27 cellular contexts compared by ENCODE assay signal in genomic region chr10:68121862-68122261, GRCh38. TPM values are rescaled to one million over a fixed set of nuclear protein-coding genes. Genes with fewer than 3 reads are reported as not detected.
DNase-seq lines count a peak whose midpoint lies in the region; ATAC-seq, FAIRE-seq and TF ChIP-seq lines count a peak whose summit lies in the region.
"Had no signal": no experiment of that assay in that cellular context is flagged by ENCODE, and none has a peak within 500 bp of the region (broad histone marks: within the 10 kb centered on the region; RNA-seq: fewer than 3 reads in every experiment).

No MANE protein-coding gene starts in this region.

- H3K36me3 ChIP-seq in MG63 (peaks cover 66% of the 10 kb centered on the region), H1 (ENCODE audit: control insufficient read depth in 2 of 4, insufficient read depth in 4 of 4, low read length in 3 of 4) (no peaks in the 10 kb centered on the region), mucosa of descending colon (ENCODE audit: low read depth) (no peaks in the 10 kb centered on the region), smooth muscle cell (ENCODE audit: low read depth) (no peaks in the 10 kb centered on the region)
- H3K36me3 ChIP-seq: colonic mucosa, SJSA1, spleen, tibial nerve had no signal

- H3K4me1 ChIP-seq in H1 (replicated peaks in 1 of 4; ENCODE audit: control insufficient read depth in 3 of 4, insufficient read depth in 4 of 4, low read length in 3 of 4) (no peaks in the 10 kb centered on the region; a peak in 1 of 7 replicates), mucosa of descending colon (ENCODE audit: low read depth) (no peaks in the 10 kb centered on the region), smooth muscle cell (ENCODE audit: low read depth) (no peaks in the 10 kb centered on the region)
- H3K4me1 ChIP-seq: colonic mucosa, SJSA1, spleen had no signal

- H3K18ac ChIP-seq in H1 (ENCODE audit: extremely low read depth, low read length): no peak overlapping the region

- H2AFZ ChIP-seq in H1 (ENCODE audit: low read length) (peak overlapping the region; percentile 17; the same call in 1 of the 2 replicates), smooth muscle cell (ENCODE audit: low read depth) (no peak overlapping the region)

- H3K4me2 ChIP-seq in H1 (ENCODE audit: insufficient read depth in 1 of 2, low read depth in 2 of 2, low read length in 2 of 2): no peak overlapping the region
- H3K4me2 ChIP-seq in smooth muscle cell: peak overlapping the region; percentile 43
- H3K4me2 ChIP-seq: KMS-11 had no signal

- TF ChIP-seq RAD21 in H1 (IDR thresholded peaks at IDR 0.05 in 1 of 2, conservative IDR thresholded peaks at IDR 0.05 in 1 of 2; ENCODE audit: low read depth in 2 of 2, low read length in 2 of 2): no peak

- no peak overlapping the region for H3K27ac Mint-ChIP-seq in stimulated activated naive B cell treated with anti-CD40 and anti-IgM and Interleukin-4, amounts not matched to agents 10 μg/mL and 1 μg/mL and 100 μg/mL, for 72 hours
- H3K27ac Mint-ChIP-seq: natural killer cell treated with Interleukin-12 subunit alpha and Interleukin-12 subunit beta and Interleukin-15 and Interleukin-18, amount 100 ng/mL, for 72 hours; T-helper 1 cell treated with Interleukin-12 subunit alpha and Interleukin-12 subunit beta and Interleukin-4 antibody, amounts not matched to agents 30 μg/mL and 1 μg/mL, for 36 hours had no signal

- H3K27me3 Mint-ChIP-seq in stimulated activated naive B cell treated with anti-CD40 and anti-IgM and Interleukin-4, amounts not matched to agents 10 μg/mL and 1 μg/mL and 100 μg/mL, for 72 hours: peaks cover 0 to 5% of the 10 kb centered on the region in 2 donors

- H3K79me1 ChIP-seq in H1 (ENCODE audit: low read depth, low read length): no peaks in the 10 kb centered on the region

- no peak overlapping the region for H4K5ac ChIP-seq in H1 (ENCODE audit: insufficient read length, low read depth, low read length)

- no peak overlapping the region for H2BK12ac ChIP-seq in H1 (ENCODE audit: low read depth, low read length)

- no peak for FAIRE-seq in H1 (lab: Jason Lieb, UNC)
- FAIRE-seq: GM12878 had no signal

- TF ChIP-seq CTCF in H1 (IDR thresholded peaks at IDR 0.05; ENCODE audit: control extremely low read depth in 1 of 3, insufficient read depth in 1 of 3, low read depth in 1 of 3, low read length in 3 of 3): no peak
- TF ChIP-seq CTCF in mucosa of descending colon (IDR thresholded peaks at IDR 0.05): no peak
- no peak for TF ChIP-seq CTCF in smooth muscle cell (IDR thresholded peaks at IDR 0.05; ENCODE audit: borderline replicate concordance, insufficient read depth, poor library complexity, severe bottlenecking)

- no peak overlapping the region for H3K23ac ChIP-seq in H1 (ENCODE audit: insufficient read length)

- no peak overlapping the region for H3K56ac ChIP-seq in H1 (replicated peaks; ENCODE audit: insufficient read length, low read depth, low read length)

- H3K4me3 ChIP-seq in MG63: no peak overlapping the region
- H3K4me3 ChIP-seq in H1 (ENCODE audit: extremely low read depth in 1 of 4, insufficient read depth in 2 of 4, low read depth in 3 of 4, low read length in 4 of 4): no peak overlapping the region
- H3K4me3 ChIP-seq in mucosa of descending colon: no peak overlapping the region
- no peak overlapping the region for H3K4me3 ChIP-seq in smooth muscle cell
- H3K4me3 ChIP-seq: body of pancreas, colonic mucosa, GM12878, SJSA1, spleen had no signal

- H3K27me3 ChIP-seq in MG63 (no peaks in the 10 kb centered on the region), H1 (replicated peaks in 1 of 4; ENCODE audit: control insufficient read depth in 3 of 4, extremely low read depth in 1 of 4, insufficient read depth in 3 of 4, low read length in 3 of 4) (no peaks in the 10 kb centered on the region), smooth muscle cell (ENCODE audit: low read depth) (no peaks in the 10 kb centered on the region)
- H3K27me3 ChIP-seq: body of pancreas, colonic mucosa, SJSA1, spleen, tibial nerve had no signal

- no peaks in the 10 kb centered on the region for H3K23me2 ChIP-seq in H1 (ENCODE audit: low read depth, low read length)

- H2BK5ac ChIP-seq in H1 (ENCODE audit: low read depth, low read length): no peak overlapping the region

- H3K4ac ChIP-seq in H1 (replicated peaks; ENCODE audit: insufficient read length, low read depth, low read length): no peak overlapping the region

- H3K79me2 ChIP-seq in H1 (ENCODE audit: control insufficient read depth in 1 of 2, insufficient read depth in 2 of 2, low read length in 2 of 2) (no peaks in the 10 kb centered on the region), smooth muscle cell (ENCODE audit: low read depth) (no peaks in the 10 kb centered on the region)

- no peaks in the 10 kb centered on the region for H3K9me3 Mint-ChIP-seq in stimulated activated naive B cell treated with anti-CD40 and anti-IgM and Interleukin-4, amounts not matched to agents 10 μg/mL and 1 μg/mL and 100 μg/mL, for 72 hours
- H3K9me3 Mint-ChIP-seq: natural killer cell treated with Interleukin-12 subunit alpha and Interleukin-12 subunit beta and Interleukin-15 and Interleukin-18, amount 100 ng/mL, for 72 hours; T-helper 1 cell treated with Interleukin-12 subunit alpha and Interleukin-12 subunit beta and Interleukin-4 antibody, amounts not matched to agents 30 μg/mL and 1 μg/mL, for 36 hours had no signal

- no peaks in the 10 kb centered on the region for H3K9me3 ChIP-seq in MG63
- H3K9me3 ChIP-seq in H1 (ENCODE audit: insufficient read depth in 2 of 2, low read depth in 1 of 2, low read length in 1 of 2): no peaks in the 10 kb centered on the region
- no peaks in the 10 kb centered on the region for H3K9me3 ChIP-seq in mucosa of descending colon
- H3K9me3 ChIP-seq in smooth muscle cell (replicated peaks; ENCODE audit: low read depth): no peaks in the 10 kb centered on the region
- H3K9me3 ChIP-seq: body of pancreas, colonic mucosa, SJSA1, spleen, tibial nerve had no signal

- 82% methylated on average over 9 of the region's 9 CpGs; no CpG with 5 or more reads in 1 of the 2 experiments for WGBS in H1 (ENCODE audit: extremely low coverage in 1 of 2, insufficient coverage in 1 of 2, insufficient read length in 1 of 2, insufficient replicate concordance in 2 of 2, low coverage in 1 of 2, low lambda C conversion rate in 2 of 2, missing lambda C conversion rate in 1 of 2), 2 experiments
- 51% methylated on average over 9 of the region's 9 CpGs for WGBS in smooth muscle cell (ENCODE audit: low lambda C conversion rate)

- POLR2A ChIA-PET in H1 (lab: Charles Lee; ENCODE audit: partially characterized antibody): no interaction called here

- H2BK120ac ChIP-seq in H1 (replicated peaks; ENCODE audit: low read depth, low read length): no peak overlapping the region

- peak overlapping the region; percentile 39; the same call in 1 of the 2 replicates for H4K8ac ChIP-seq in H1 (ENCODE audit: extremely low read depth, insufficient read depth, low read length)

- CTCF ChIA-PET in H1 (lab: Charles Lee; ENCODE audit: partially characterized antibody): interaction anchor here (0.8 to 1.8 kb wide), 4 partner anchors 8 to 91 kb away, joined by 3 to 12 read pairs (median 4); no protein-coding TSS in a partner anchor

- H3K14ac ChIP-seq in H1 (ENCODE audit: insufficient read length): no peak overlapping the region

- TF ChIP-seq POLR2A in H1 (IDR thresholded peaks at IDR 0.05; ENCODE audit: control extremely low read depth in 1 of 2, low read depth in 2 of 2, low read length in 2 of 2): no peak

- intact Hi-C loops in mucosa of descending colon (cut with DNase I, micrococcal nuclease): no loop called here

- peak; percentile 28 for ATAC-seq in mucosa of descending colon
- no peak for ATAC-seq in stimulated activated naive B cell treated with anti-CD40 and anti-IgM and Interleukin-4, amounts not matched to agents 10 μg/mL and 1 μg/mL and 100 μg/mL, for 72 hours (replicated peaks)
- ATAC-seq: body of pancreas; GM12878; natural killer cell treated with Interleukin-12 subunit alpha and Interleukin-12 subunit beta and Interleukin-15 and Interleukin-18, amount 100 ng/mL, for 72 hours; stimulated activated naive CD8-positive, alpha-beta T cell treated with anti-CD3 and anti-CD28 coated beads, Interleukin-15, Interleukin-2, amounts not matched to agents 100 U/mL and 50 U/mL, for 24 hours had no signal

- H2AK5ac ChIP-seq in H1 (ENCODE audit: low read depth, low read length): no peak overlapping the region

- H3K36me3 Mint-ChIP-seq in stimulated activated naive B cell treated with anti-CD40 and anti-IgM and Interleukin-4, amounts not matched to agents 10 μg/mL and 1 μg/mL and 100 μg/mL, for 72 hours: no peaks in the 10 kb centered on the region
- H3K36me3 Mint-ChIP-seq: natural killer cell treated with Interleukin-12 subunit alpha and Interleukin-12 subunit beta and Interleukin-15 and Interleukin-18, amount 100 ng/mL, for 72 hours had no signal

- H4K20me1 ChIP-seq in H1 (replicated peaks in 1 of 2; ENCODE audit: control insufficient read depth in 1 of 2, insufficient read depth in 2 of 2, low read length in 2 of 2) (no peaks in the 10 kb centered on the region), smooth muscle cell (ENCODE audit: low read depth) (no peaks in the 10 kb centered on the region)

- H2BK15ac ChIP-seq in H1 (ENCODE audit: low read length): no peak overlapping the region; the same call in 1 of the 2 replicates

- H3K4me3 Mint-ChIP-seq in stimulated activated naive B cell treated with anti-CD40 and anti-IgM and Interleukin-4, amounts not matched to agents 10 μg/mL and 1 μg/mL and 100 μg/mL, for 72 hours: no peak overlapping the region
- H3K4me3 Mint-ChIP-seq: natural killer cell treated with Interleukin-12 subunit alpha and Interleukin-12 subunit beta and Interleukin-15 and Interleukin-18, amount 100 ng/mL, for 72 hours; T-helper 1 cell treated with Interleukin-12 subunit alpha and Interleukin-12 subunit beta and Interleukin-4 antibody, amounts not matched to agents 30 μg/mL and 1 μg/mL, for 36 hours had no signal

- no peak overlapping the region for H4K91ac ChIP-seq in H1 (replicated peaks; ENCODE audit: insufficient read length, low read length)

- H3K9ac ChIP-seq in H1 (replicated peaks in 1 of 4; ENCODE audit: extremely low read depth in 1 of 4, low read depth in 3 of 4, low read length in 3 of 4) (no peak overlapping the region), smooth muscle cell (ENCODE audit: low read depth) (no peak overlapping the region)
- H3K9ac ChIP-seq: KMS-11 had no signal

- H2BK20ac ChIP-seq in H1 (ENCODE audit: low read length): no peak overlapping the region

- H3K27ac ChIP-seq in H1 (ENCODE audit: low read depth, low read length) (no peak overlapping the region), smooth muscle cell (ENCODE audit: low read depth) (no peak overlapping the region)
- H3K27ac ChIP-seq: body of pancreas, colonic mucosa, KMS-11, SJSA1, spleen had no signal

- peaks cover 0 to 2% of the 10 kb centered on the region in 2 donors for H3K4me1 Mint-ChIP-seq in stimulated activated naive B cell treated with anti-CD40 and anti-IgM and Interleukin-4, amounts not matched to agents 10 μg/mL and 1 μg/mL and 100 μg/mL, for 72 hours

- TF ChIP-seq EP300 in H1 (IDR thresholded peaks at IDR 0.05; ENCODE audit: borderline replicate concordance in 1 of 2, low read depth in 2 of 2, low read length in 2 of 2): no peak

- DNase-seq in MG63 (peak; percentile 25), H1 (ENCODE audit: low read depth in 1 of 2, low spot score in 2 of 2) (no peak), mucosa of descending colon (no peak), smooth muscle cell (lab: John Stamatoyannopoulos, UW; ENCODE audit: unreplicated experiment) (no peak), OCI-M1 (lab: John Stamatoyannopoulos, UW) (no peak), T-helper 2 cell (no peak)
- DNase-seq in stimulated activated naive B cell treated with anti-CD40 and anti-IgM and Interleukin-4, amounts not matched to agents 10 μg/mL and 1 μg/mL and 100 μg/mL, for 72 hours: no peak
- DNase-seq: activated CD4-positive, alpha-beta T cell treated with anti-CD3 and anti-CD28 coated beads, Interleukin-2, amount 50 U/mL, for 1 hour; activated effector memory CD4-positive, alpha-beta T cell treated with anti-CD3 and anti-CD28 coated beads, Interleukin-2, amount 50 U/mL, for 16 hours; AML-193; body of pancreas; colonic mucosa; head of caudate nucleus; left cardiac atrium; NCI-H1930; NCI-H82; spleen; stimulated activated CD4-positive, alpha-beta T cell treated with anti-CD3 and anti-CD28 coated beads, Interleukin-4, amount 100 ng/mL, for 24 hours; stimulated activated naive CD8-positive, alpha-beta T cell treated with anti-CD3 and anti-CD28 coated beads, Interleukin-15, Interleukin-2, amounts not matched to agents 100 U/mL and 50 U/mL, for 24 hours had no signal

- no peaks in the 10 kb centered on the region for H3F3A ChIP-seq in smooth muscle cell (ENCODE audit: low read depth)

RNA-seq across cellular contexts. Expression of gene MYPN, which starts 12.6 kb away (rescaled TPM):
- total RNA-seq in MG63 (2014; rRNA removed; shearing (Covaris generic); ENCODE audit: low replicate concordance): 28.9 and 31.3 TPM in 2 replicates
- total RNA-seq in H1 (2021; fragmentation: NEBNext Ultra II Directional; extraction: Animal tissue kit (Norgen Biotek cat#: 25700)): not detected in 2 replicates
- not detected in 2 replicates for polyA plus RNA-seq in H1 (2011; rRNA removed)
- not detected for polyA plus RNA-seq in H1 (2011; cell fraction: cytosol; rRNA removed)
- polyA plus RNA-seq in H1 (2011; cell fraction: nucleus; rRNA removed): not detected
- polyA plus RNA-seq in H1 (2012, experiment 1 of 2): 0.04 TPM in 1 of 4 replicates, not detected in the others
- not detected for polyA plus RNA-seq in H1 (2012, experiment 2 of 2)
- polyA plus RNA-seq in H1 (2013, experiment 1 of 2): 0.02 TPM
- polyA plus RNA-seq in H1 (2013, experiment 2 of 2): under 0.01 TPM
- not detected in 2 replicates for polyA minus RNA-seq in H1 (2011; rRNA and poly(A)+ RNA removed)
- 0.81 TPM for polyA minus RNA-seq in H1 (2011; cell fraction: cytosol; rRNA and poly(A)+ RNA removed)
- not detected for polyA minus RNA-seq in H1 (2011; cell fraction: nucleus; rRNA and poly(A)+ RNA removed)
- 1 to 10 TPM in 1 of 3 donors, under 1 TPM in 2; 0.47 to 1.8 (median 0.93) TPM for total RNA-seq in mucosa of descending colon
- total RNA-seq in smooth muscle cell: 0.13 TPM in 1 of 2 replicates, not detected in the other
- 0.03 TPM in 1 of 2 replicates, not detected in the other for polyA plus RNA-seq in smooth muscle cell
- total RNA-seq: GM12878, HT-29, mesenteric fat pad, tibial nerve had no signal

RNA-seq across cellular contexts. Expression of gene HERC4, which starts 46.8 kb away (rescaled TPM):
- total RNA-seq in MG63 (2014; rRNA removed; shearing (Covaris generic); ENCODE audit: low replicate concordance): 129 and 171 TPM in 2 replicates
- total RNA-seq in H1 (2021; fragmentation: NEBNext Ultra II Directional; extraction: Animal tissue kit (Norgen Biotek cat#: 25700)): 39.3 and 44.0 TPM in 2 replicates
- polyA plus RNA-seq in H1 (2011; rRNA removed) (5.7 and 7.5 TPM in 2 replicates), smooth muscle cell (19.5 and 20.5 TPM in 2 replicates)
- 12.9 TPM for polyA plus RNA-seq in H1 (2011; cell fraction: cytosol; rRNA removed)
- 10.1 TPM for polyA plus RNA-seq in H1 (2011; cell fraction: nucleus; rRNA removed)
- polyA plus RNA-seq in H1 (2012, experiment 1 of 2): 11.5 to 27.3 TPM (median 15.4 TPM) in 4 replicates
- polyA plus RNA-seq in H1 (2012, experiment 2 of 2): 2.5 TPM
- polyA plus RNA-seq in H1 (2013, experiment 1 of 2): 13.7 TPM
- 13.0 TPM for polyA plus RNA-seq in H1 (2013, experiment 2 of 2)
- 19.8 and 21.7 TPM in 2 replicates for polyA minus RNA-seq in H1 (2011; rRNA and poly(A)+ RNA removed)
- 14.8 TPM for polyA minus RNA-seq in H1 (2011; cell fraction: cytosol; rRNA and poly(A)+ RNA removed)
- 40.2 TPM for polyA minus RNA-seq in H1 (2011; cell fraction: nucleus; rRNA and poly(A)+ RNA removed)
- total RNA-seq in mucosa of descending colon (10 to 100 TPM; 54.1 to 72.2 (median 62.3) TPM), smooth muscle cell (41.2 and 54.3 TPM in 2 replicates)

Comparison
In these comparisons a context has a peak if more than half of its experiments do, and no peak if none do; other contexts are left out.
1. RNA of gene MYPN, which starts 12.6 kb away (total RNA-seq): 28.9 to 31.3 TPM in MG63; 0.47 to 1.8 TPM in mucosa of descending colon, 0.13 TPM in smooth muscle cell and not detected in H1; every median in the first group is over 10 times any median in the second.